ENCODE assay signal across 2 cellular contexts in genomic region chr1:63731117-63732043, GRCh38.
TF ChIP-seq lines count a peak whose summit lies in the region.

No MANE protein-coding gene starts in this region.

TF ChIP-seq in IMR-90, 13 proteins besides CTCF, POLR2A, EP300 and RAD21:
- TF ChIP-seq USF2 (IDR thresholded peaks at IDR 0.05; ENCODE audit: low read depth, low read length) = no peak
- TF ChIP-seq FOS (IDR thresholded peaks at IDR 0.05; ENCODE audit: low read depth, low read length) = peak; percentile 86
- peak; percentile 41; the same call in 1 of the 2 replicates for TF ChIP-seq CEBPB (IDR thresholded peaks at IDR 0.05; ENCODE audit: low read depth, low read length)
- TF ChIP-seq BHLHE40 (IDR thresholded peaks at IDR 0.05; ENCODE audit: low read depth, low read length) = peak; percentile 89
- TF ChIP-seq RCOR1 (IDR thresholded peaks at IDR 0.05; ENCODE audit: insufficient replicate concordance, low read length) = peak; percentile 80
- no peak for TF ChIP-seq RFX5 (IDR thresholded peaks at IDR 0.05; ENCODE audit: low read depth, low read length)
- TF ChIP-seq MXI1 (IDR thresholded peaks at IDR 0.05; ENCODE audit: borderline replicate concordance, low read depth, low read length) = no peak
- TF ChIP-seq MAZ (IDR thresholded peaks at IDR 0.05; ENCODE audit: borderline replicate concordance, low read depth, low read length) = 0 out of 2 replicates have a peak, but pooled peaks have one; percentile 25
- no peak for TF ChIP-seq SMC3 (IDR thresholded peaks at IDR 0.05; ENCODE audit: low read depth, low read length)
- TF ChIP-seq MAFK (IDR thresholded peaks at IDR 0.05; ENCODE audit: low read depth, low read length) = peak; percentile 46
- TF ChIP-seq ELK1 (IDR thresholded peaks at IDR 0.05; ENCODE audit: borderline replicate concordance, low read depth, low read length) = no peak
- no peak for TF ChIP-seq CHD1 (IDR thresholded peaks at IDR 0.05; ENCODE audit: low read depth, low read length)
- peak; percentile 54 for TF ChIP-seq NFE2L2 (IDR thresholded peaks at IDR 0.05; ENCODE audit: low read depth, low read length)

TF ChIP-seq in H1, 55 proteins besides CTCF, POLR2A, EP300 and RAD21:
- TF ChIP-seq SAP30 (IDR thresholded peaks at IDR 0.05; ENCODE audit: insufficient read depth, insufficient replicate concordance, low read length) = no peak
- no peak for TF ChIP-seq HDAC6 (IDR thresholded peaks at IDR 0.05; ENCODE audit: low read depth, low read length)
- no peak for TF ChIP-seq ZNF274 (IDR thresholded peaks at IDR 0.05; ENCODE audit: borderline replicate concordance, extremely low read depth, low read length)
- no peak for TF ChIP-seq JUN (IDR thresholded peaks at IDR 0.05; ENCODE audit: low read depth, low read length)
- peak in 1 of 2 experiments; percentile 99; a peak in 2 of 4 replicates for TF ChIP-seq HDAC2 (IDR thresholded peaks at IDR 0.05; ENCODE audit: borderline replicate concordance in 1 of 2, low read depth in 2 of 2, low read length in 2 of 2)
- TF ChIP-seq SP4 (IDR thresholded peaks at IDR 0.05; ENCODE audit: low read length) = no peak
- no peak for TF ChIP-seq CHD7 (IDR thresholded peaks at IDR 0.05; ENCODE audit: insufficient replicate concordance, low read length)
- no peak for TF ChIP-seq POLR2AphosphoS5 (IDR thresholded peaks at IDR 0.05; ENCODE audit: low read depth, low read length)
- TF ChIP-seq E2F6 (IDR thresholded peaks at IDR 0.05) = no peak
- TF ChIP-seq CHD1 (IDR thresholded peaks at IDR 0.05; ENCODE audit: low read depth, low read length) = no peak
- TF ChIP-seq KDM5A (IDR thresholded peaks at IDR 0.05; ENCODE audit: low read length) = no peak
- TF ChIP-seq PHF8 (conservative IDR thresholded peaks at IDR 0.05; ENCODE audit: low read depth, low read length) = no peak
- TF ChIP-seq USF2 (IDR thresholded peaks at IDR 0.05; ENCODE audit: low read length) = no peak
- no peak for TF ChIP-seq SUZ12 (IDR thresholded peaks at IDR 0.05; ENCODE audit: low read length)
- no peak for TF ChIP-seq CBX5 (IDR thresholded peaks at IDR 0.05; ENCODE audit: low read depth, low read length)
- no peak for TF ChIP-seq TAF7 (optimal IDR thresholded peaks at IDR 0.05; ENCODE audit: borderline replicate concordance, low read depth, low read length)
- no peak for TF ChIP-seq ASH2L (IDR thresholded peaks at IDR 0.05; ENCODE audit: low read length)
- peak in 1 of 2 experiments; percentile 43 for TF ChIP-seq BCL11A (IDR thresholded peaks at IDR 0.05; ENCODE audit: low read depth in 2 of 2, low read length in 2 of 2)
- TF ChIP-seq TBP (IDR thresholded peaks at IDR 0.05; ENCODE audit: low read depth, low read length) = no peak
- no peak for TF ChIP-seq MAX (IDR thresholded peaks at IDR 0.05)
- peak; percentile 75 for TF ChIP-seq POU5F1 (IDR thresholded peaks at IDR 0.05; ENCODE audit: low read depth, low read length)
- no peak for TF ChIP-seq MAFK (IDR thresholded peaks at IDR 0.05; ENCODE audit: low read depth, low read length)
- no peak for TF ChIP-seq NANOG (IDR thresholded peaks at IDR 0.05; ENCODE audit: insufficient read depth, low read depth, low read length, poor library complexity, severe bottlenecking)
- TF ChIP-seq RFX5 (IDR thresholded peaks at IDR 0.05; ENCODE audit: borderline replicate concordance, low read depth, low read length) = no peak
- peak; percentile 15; the same call in 1 of the 2 replicates for TF ChIP-seq JUND (IDR thresholded peaks at IDR 0.05; ENCODE audit: low read length)
- TF ChIP-seq GTF2F1 (IDR thresholded peaks at IDR 0.05; ENCODE audit: borderline replicate concordance, low read depth, low read length) = no peak
- TF ChIP-seq SP1 (IDR thresholded peaks at IDR 0.05; ENCODE audit: low read depth, low read length) = peak; percentile 72
- TF ChIP-seq KDM4A (IDR thresholded peaks at IDR 0.05; ENCODE audit: low read depth, low read length, severe bottlenecking) = no peak
- peak; percentile 78; the same call in 1 of the 2 replicates for TF ChIP-seq TCF12 (IDR thresholded peaks at IDR 0.05; ENCODE audit: low read depth, low read length)
- TF ChIP-seq SP2 (IDR thresholded peaks at IDR 0.05; ENCODE audit: low read length) = no peak
- no peak for TF ChIP-seq RNF2 (IDR thresholded peaks at IDR 0.05; ENCODE audit: borderline replicate concordance, low read depth, low read length, missing control alignments, poor library complexity, severe bottlenecking)
- no peak for TF ChIP-seq CHD2 (IDR thresholded peaks at IDR 0.05; ENCODE audit: low read length)
- TF ChIP-seq YY1 (IDR thresholded peaks at IDR 0.05; ENCODE audit: low read depth, low read length) = no peak
- TF ChIP-seq SRF (IDR thresholded peaks at IDR 0.05; ENCODE audit: low read depth, low read length) = no peak
- TF ChIP-seq TEAD4 (IDR thresholded peaks at IDR 0.05; ENCODE audit: low read depth, low read length) = peak; percentile 99
- TF ChIP-seq ATF2 (IDR thresholded peaks at IDR 0.05; ENCODE audit: low read length) = peak; percentile 91
- peak; percentile 99 for TF ChIP-seq KDM1A (IDR thresholded peaks at IDR 0.05; ENCODE audit: borderline replicate concordance, low read length)
- no peak for TF ChIP-seq EZH2 (IDR thresholded peaks at IDR 0.05; ENCODE audit: low read depth, low read length, severe bottlenecking)
- no peak for TF ChIP-seq CREB1 (IDR thresholded peaks at IDR 0.05)
- no peak for TF ChIP-seq ATF3 (IDR thresholded peaks at IDR 0.05; ENCODE audit: insufficient read depth, low read depth, low read length)
- no peak for TF ChIP-seq TAF1 (IDR thresholded peaks at IDR 0.05; ENCODE audit: low read depth, low read length)
